ENCODE assay signal across 9 cellular contexts in genomic region chr11:121466063-121466794, GRCh38. TPM values are rescaled to one million over a fixed set of nuclear protein-coding genes. Genes with fewer than 3 reads are reported as not detected.
DNase-seq lines count a peak whose midpoint lies in the region; ATAC-seq, FAIRE-seq and TF ChIP-seq lines count a peak whose summit lies in the region.
"Had no signal": no experiment of that assay in that cellular context is flagged by ENCODE, and none has a peak within 500 bp of the region (broad histone marks: within the 10 kb centered on the region; RNA-seq: fewer than 3 reads in every experiment).

No MANE protein-coding gene starts in this region.

- no TSS peak for BruUV-seq in GM12878 (replicated peaks; lab: Mats Ljungman, UMichigan)

- peak overlapping the region; percentile 93 to 99 (median 94) for H3K27ac Mint-ChIP-seq in CD4-positive, CD25-positive, alpha-beta regulatory T cell

- H3K27me3 ChIP-seq in CD4-positive, CD25-positive, alpha-beta regulatory T cell (ENCODE audit: control insufficient read depth, insufficient read depth, low read length), result no peaks in the 10 kb centered on the region
- H3K27me3 ChIP-seq in Peyer's patch (no peaks in the 10 kb centered on the region), GM12878 (replicated peaks in 1 of 2; ENCODE audit: control insufficient read depth in 2 of 2, insufficient read depth in 2 of 2, low read length in 1 of 2) (no peaks in the 10 kb centered on the region), iPS-18a (ENCODE audit: control insufficient read depth, insufficient read depth, low read length) (no peaks in the 10 kb centered on the region), skeletal muscle satellite cell (ENCODE audit: control insufficient read depth, insufficient read depth, low read length) (peaks cover 20% of the 10 kb centered on the region)

- DNase-seq in CD4-positive, CD25-positive, alpha-beta regulatory T cell, result peak in 2 of 3 donors; percentile 8 to 47
- DNase-seq in HS-5 (ENCODE audit: low read depth) (peak; percentile 81), Peyer's patch (peak; percentile 61 to 98 (median 96)), GM12878 (ENCODE audit: low read depth, low spot score) (no peak), SKM-1 treated with dmso at 0.1 percent for 144 hours (lab: John Stamatoyannopoulos, UW; ENCODE audit: unreplicated experiment) (no peak), GM13976 (ENCODE audit: low spot score) (no peak)

- H3K79me2 ChIP-seq in GM12878 (ENCODE audit: control insufficient read depth, insufficient read depth, low read length), result peaks cover 95% of the 10 kb centered on the region

- peak overlapping the region; percentile 68 for H3K27ac ChIP-seq in CD4-positive, CD25-positive, alpha-beta regulatory T cell (ENCODE audit: insufficient read depth, low read length, poor library complexity, severe bottlenecking)
- H3K27ac ChIP-seq in Peyer's patch (peak overlapping the region; percentile 52 to 92 (median 82)), GM12878 (ENCODE audit: control insufficient read depth, insufficient read depth) (peak overlapping the region; percentile 83), iPS-18a (ENCODE audit: low read length) (peak overlapping the region; percentile 30)
- H3K27ac ChIP-seq: KMS-11 had no signal

- SMC1A ChIA-PET in GM12878 (lab: Charles Lee; ENCODE audit: uncharacterized antibody, unreplicated experiment), result interaction anchor here (0.7 to 15.0 kb wide), 25 partner anchors 9 to 150 kb away, joined by 3 to 266 read pairs (median 6); partner anchors contain the start of genes SORL1 and SORL1-AS1

- no peak for TF ChIP-seq CTCF in Peyer's patch (IDR thresholded peaks at IDR 0.05)
- no peak for TF ChIP-seq CTCF in GM12878 (IDR thresholded peaks at IDR 0.05 in 2 of 3, conservative IDR thresholded peaks at IDR 0.05 in 1 of 3; ENCODE audit: control insufficient read depth in 2 of 3, extremely low read depth in 1 of 3, insufficient read depth in 1 of 3, low read depth in 3 of 3, low read length in 3 of 3)
- TF ChIP-seq CTCF in GM13976 (IDR thresholded peaks at IDR 0.05; ENCODE audit: borderline replicate concordance, control extremely low read depth, extremely low read depth, insufficient read depth, missing control alignments), result no peak

- peak overlapping the region; percentile 88 to 99 (median 90) for H3K4me3 Mint-ChIP-seq in CD4-positive, CD25-positive, alpha-beta regulatory T cell

- H3K4me1 ChIP-seq in CD4-positive, CD25-positive, alpha-beta regulatory T cell (ENCODE audit: control insufficient read depth, insufficient read depth, low read length, poor library complexity, severe bottlenecking), result peaks cover 78% of the 10 kb centered on the region
- H3K4me1 ChIP-seq in Peyer's patch (peaks cover 0 to 29% (median 9%) of the 10 kb centered on the region in 4 donors), GM12878 (ENCODE audit: control insufficient read depth, insufficient read depth, low read length) (peaks cover 81% of the 10 kb centered on the region), iPS-18a (ENCODE audit: control insufficient read depth, low read depth, low read length) (peaks cover 50% of the 10 kb centered on the region), skeletal muscle satellite cell (ENCODE audit: control insufficient read depth, insufficient read depth, low read length) (peaks cover 33% of the 10 kb centered on the region)

- H3K4me1 Mint-ChIP-seq in CD4-positive, CD25-positive, alpha-beta regulatory T cell, result peaks cover 41 to 97% (median 76%) of the 10 kb centered on the region in 4 donors

- no peak for ATAC-seq in CD4-positive, CD25-positive, alpha-beta regulatory T cell (ENCODE audit: low read depth in 2 of 2)
- peak; percentile 40 for ATAC-seq in GM12878

- FAIRE-seq in GM12878 (lab: Jason Lieb, UNC), result no peak

- in situ Hi-C loops in GM12878 (cut with MboI) (loop anchor here (25.0 kb wide), 1 partner anchor 1596 kb away; the partner anchor contains the start of gene HSPA8), GM13976 (cut with MboI; ENCODE audit: low sequenced_read_pairs, unreplicated experiment) (no loop called here)

- H3K36me3 Mint-ChIP-seq in CD4-positive, CD25-positive, alpha-beta regulatory T cell, result peaks cover 22% of the 10 kb centered on the region

- no peaks in the 10 kb centered on the region for H3K27me3 Mint-ChIP-seq in CD4-positive, CD25-positive, alpha-beta regulatory T cell

- H4K20me1 ChIP-seq in GM12878 (ENCODE audit: control insufficient read depth, insufficient read depth), result no peaks in the 10 kb centered on the region

- CTCF ChIA-PET in GM12878 (lab: Yijun Ruan, JAX), result interaction anchor here (1.1 to 4.0 kb wide), 9 partner anchors 10 to 146 kb away, joined by 3 to 21 read pairs (median 5); no protein-coding TSS in a partner anchor

- H3K4me3 ChIP-seq in CD4-positive, CD25-positive, alpha-beta regulatory T cell (ENCODE audit: low read depth, low read length), result peak overlapping the region; percentile 68
- H3K4me3 ChIP-seq in Peyer's patch (no peak overlapping the region), GM12878 (peak overlapping the region; percentile 57), iPS-18a (ENCODE audit: low read length) (peak overlapping the region; percentile 29), skeletal muscle satellite cell (ENCODE audit: low read length) (peak overlapping the region; percentile 37)

- TF ChIP-seq POLR2A in Peyer's patch (IDR thresholded peaks at IDR 0.05), result peak in 1 of 2 donors; percentile 57
- no peak; the same call in 1 of the 2 replicates for TF ChIP-seq POLR2A in GM12878 (IDR thresholded peaks at IDR 0.05; ENCODE audit: low read depth, low read length)

- H3K4me2 ChIP-seq in GM12878 (ENCODE audit: control insufficient read depth, insufficient read depth) (peak overlapping the region; percentile 50), skeletal muscle satellite cell (ENCODE audit: low read length) (peak overlapping the region; percentile 63)
- H3K4me2 ChIP-seq: KMS-11 had no signal

- 2% methylated on average over 8 of the region's 8 CpGs for WGBS in GM12878 (ENCODE audit: insufficient coverage, insufficient replicate concordance, low lambda C conversion rate, missing lambda C conversion rate)

- no peaks in the 10 kb centered on the region for H3K9me3 ChIP-seq in CD4-positive, CD25-positive, alpha-beta regulatory T cell (ENCODE audit: control insufficient read depth in 2 of 2, low read length in 2 of 2)
- H3K9me3 ChIP-seq in Peyer's patch (no peaks in the 10 kb centered on the region), GM12878 (replicated peaks; ENCODE audit: control insufficient read depth, insufficient read depth, low read length) (no peaks in the 10 kb centered on the region), iPS-18a (ENCODE audit: control insufficient read depth, low read depth, low read length) (no peaks in the 10 kb centered on the region), skeletal muscle satellite cell (replicated peaks; ENCODE audit: low read length) (no peaks in the 10 kb centered on the region)

- peak; percentile 22 to 30; a peak in 1 of 4 replicates for TF ChIP-seq EP300 in GM12878 (IDR thresholded peaks at IDR 0.05; ENCODE audit: borderline replicate concordance in 1 of 2, control insufficient read depth in 1 of 2, low read depth in 2 of 2, low read length in 2 of 2)

- peaks cover 23% of the 10 kb centered on the region for H3K36me3 ChIP-seq in CD4-positive, CD25-positive, alpha-beta regulatory T cell (ENCODE audit: control insufficient read depth, insufficient read depth, low read length)
- H3K36me3 ChIP-seq in Peyer's patch (peaks cover 0 to 6% (median 0%) of the 10 kb centered on the region in 3 donors), GM12878 (ENCODE audit: control insufficient read depth in 2 of 2, insufficient read depth in 2 of 2, low read length in 1 of 2) (peaks cover 11 to 17% of the 10 kb centered on the region in 2 experiments; a peak in 3 of 4 replicates), iPS-18a (ENCODE audit: control insufficient read depth, low read depth, low read length) (peaks cover 17% of the 10 kb centered on the region), skeletal muscle satellite cell (ENCODE audit: insufficient read depth, low read length) (no peaks in the 10 kb centered on the region)

- RAD21 ChIA-PET in GM12878 (lab: Charles Lee; ENCODE audit: unreplicated experiment), result interaction anchor here (0.6 to 10.9 kb wide), 21 partner anchors 9 to 154 kb away, joined by 3 to 232 read pairs (median 5); partner anchors contain the start of genes SORL1 and SORL1-AS1

- no peak for TF ChIP-seq RAD21 in GM12878 (IDR thresholded peaks at IDR 0.05; ENCODE audit: insufficient read depth, low read depth, low read length)

- intact Hi-C loops in GM12878 (cut with micrococcal nuclease; ENCODE audit: unreplicated experiment), result loop anchor here (1.0 kb wide), 1 partner anchor 124 kb away; no protein-coding TSS in a partner anchor

- H3K9me3 Mint-ChIP-seq in CD4-positive, CD25-positive, alpha-beta regulatory T cell, result no peaks in the 10 kb centered on the region

- POLR2A ChIA-PET in GM12878 (lab: Charles Lee), result interaction anchor here (0.5 to 7.9 kb wide), 14 partner anchors 10 to 144 kb away, joined by 3 to 86 read pairs (median 6); partner anchors contain the start of genes SORL1 and SORL1-AS1

- peak overlapping the region; percentile 32 for H3K9ac ChIP-seq in GM12878 (ENCODE audit: control insufficient read depth, insufficient read depth, low read length)
- H3K9ac ChIP-seq in iPS-18a (ENCODE audit: low read length), result no peak overlapping the region
- H3K9ac ChIP-seq in skeletal muscle satellite cell (ENCODE audit: low read depth, low read length), result no peak overlapping the region
- H3K9ac ChIP-seq: KMS-11 had no signal

- H2AFZ ChIP-seq in GM12878 (ENCODE audit: control insufficient read depth, low read depth, low read length), result no peak overlapping the region

RNA-seq across cellular contexts. Expression of gene SORL1, which starts 14.1 kb away (rescaled TPM):
- total RNA-seq in CD4-positive, CD25-positive, alpha-beta regulatory T cell, result 441 TPM
- 100 to 1,000 TPM; 143 to 169 (median 162) TPM for polyA plus RNA-seq in CD4-positive, CD25-positive, alpha-beta regulatory T cell
- 100 to 1,000 TPM in 3 of 4 donors, 10 to 100 TPM in 1; 52.0 to 282 (median 191) TPM for total RNA-seq in Peyer's patch
- 727 and 773 TPM in 2 replicates for total RNA-seq in GM12878 (2013; cell fraction: nucleolus; rRNA removed)
- total RNA-seq in GM12878 (2014; rRNA removed), result 75.1 and 77.9 TPM in 2 replicates
- 58.7 and 61.4 TPM in 2 replicates for total RNA-seq in GM12878 (2014; rRNA removed; fragmentation: Illumina TruSeq; extraction: Trizol)
- total RNA-seq in GM12878 (2021), result 99.6 and 107 TPM in 2 replicates
- polyA plus RNA-seq in GM12878 (2011; ENCODE audit: low read depth), result 41.0 TPM
- 74.4 and 102 TPM in 2 replicates for polyA plus RNA-seq in GM12878 (2011; rRNA removed)
- 126 and 169 TPM in 2 replicates for polyA plus RNA-seq in GM12878 (2011; cell fraction: cytosol; rRNA removed)
- 326 and 357 TPM in 2 replicates for polyA plus RNA-seq in GM12878 (2011; cell fraction: nucleus; rRNA removed)
- 51.9 and 68.0 TPM in 2 replicates for polyA plus RNA-seq in GM12878 (2012)
- polyA plus RNA-seq in GM12878 (2014; fragmentation: Illumina TruSeq; extraction: Trizol), result 60.0 and 68.0 TPM in 2 replicates
- 10 to 100 TPM; 20.2 to 26.0 TPM for polyA plus RNA-seq in GM12878 (2014; fragmentation: Nextera tagmentation; extraction: Ambion mirVana)
- 42.4 and 44.0 TPM in 2 replicates for polyA plus RNA-seq in GM12878 (2014; rRNA removed)
- polyA plus RNA-seq in GM12878 (2016; fragmentation: Nextera tagmentation; extraction: Ambion mirVana), result 10 to 100 TPM; 59.9 to 64.7 TPM
- 515 and 644 TPM in 2 replicates for polyA minus RNA-seq in GM12878 (2011; rRNA and poly(A)+ RNA removed)
- polyA minus RNA-seq in GM12878 (2011; cell fraction: cytosol; rRNA and poly(A)+ RNA removed), result 113 and 121 TPM in 2 replicates
- 258 and 338 TPM in 2 replicates for polyA minus RNA-seq in GM12878 (2011; cell fraction: nucleus; rRNA and poly(A)+ RNA removed)
- under 0.01 and 0.22 TPM in 2 replicates for total RNA-seq in skeletal muscle satellite cell (2012; rRNA removed)

Comparison
In these comparisons a context has a peak if more than half of its experiments do, and no peak if none do; other contexts are left out.
1. DNase-seq: peak in CD4-positive, CD25-positive, alpha-beta regulatory T cell (2 of 3), HS-5 (single experiment) and Peyer's patch (3 of 3); none in GM12878 (single experiment), SKM-1 treated with dmso at 0.1 percent for 144 hours (single experiment) and GM13976 (single experiment).
2. H3K27ac ChIP-seq: peak in every context shown above with its lines; median percentile 83 in GM12878; 82 in Peyer's patch; 68 in CD4-positive, CD25-positive, alpha-beta regulatory T cell; 30 in iPS-18a.
3. H3K4me3 ChIP-seq: peak in CD4-positive, CD25-positive, alpha-beta regulatory T cell (single experiment), GM12878 (single experiment), iPS-18a (single experiment) and skeletal muscle satellite cell (single experiment); none in Peyer's patch (0 of 4).